Comparison of ENCODE assay signal across 17 cellular contexts in genomic region chr12:50678650-50679049, GRCh38.
DNase-seq lines count a peak whose midpoint lies in the region; ATAC-seq and TF ChIP-seq lines count a peak whose summit lies in the region.
"Had no signal": no experiment of that assay in that cellular context is flagged by ENCODE, and none has a peak within 500 bp of the region (broad histone marks: within the 10 kb centered on the region; RNA-seq: fewer than 3 reads in every experiment).

No MANE protein-coding gene starts in this region.

- H3K9me3 Mint-ChIP-seq in chondrocyte (ENCODE audit: low read depth) (no peaks in the 10 kb centered on the region), nephron (no peaks in the 10 kb centered on the region), HFFc6 (no peaks in the 10 kb centered on the region)
- H3K9me3 Mint-ChIP-seq: CD14-positive monocyte; CD4-positive, alpha-beta memory T cell had no signal

- H3K4me3 ChIP-seq in cardiac muscle cell (no peak overlapping the region), heart left ventricle (no peak overlapping the region)
- H3K4me3 ChIP-seq: BLaER1, GM12878, HAP-1 had no signal

- H3K4me1 Mint-ChIP-seq in chondrocyte (ENCODE audit: low read depth) (peaks cover 38% of the 10 kb centered on the region), nephron (peaks cover 17% of the 10 kb centered on the region), HFFc6 (ENCODE audit: low read depth) (peaks cover 43% of the 10 kb centered on the region)
- H3K4me1 Mint-ChIP-seq: CD14-positive monocyte; CD4-positive, alpha-beta memory T cell had no signal

- peaks cover 7% of the 10 kb centered on the region for H3K36me3 Mint-ChIP-seq in chondrocyte (ENCODE audit: low read depth)
- peaks cover 75% of the 10 kb centered on the region for H3K36me3 Mint-ChIP-seq in nephron (ENCODE audit: low read depth)
- H3K36me3 Mint-ChIP-seq in HFFc6 (ENCODE audit: low read depth) = peaks cover 25% of the 10 kb centered on the region

- H3K27ac Mint-ChIP-seq in chondrocyte (ENCODE audit: unreplicated experiment) (peak overlapping the region; percentile 41), nephron (peak overlapping the region; percentile 19 to 86 (median 73)), HFFc6 (no peak overlapping the region)
- H3K27ac Mint-ChIP-seq: CD14-positive monocyte; CD4-positive, alpha-beta memory T cell had no signal

- H3K27ac ChIP-seq in cardiac muscle cell (peak overlapping the region; percentile 46), heart left ventricle (no peak overlapping the region)
- H3K27ac ChIP-seq: BLaER1 had no signal

- TF ChIP-seq CTCF in cardiac muscle cell (IDR thresholded peaks at IDR 0.05; ENCODE audit: low read depth, low read length) = no peak
- no peak for TF ChIP-seq CTCF in heart left ventricle (IDR thresholded peaks at IDR 0.05)
- TF ChIP-seq CTCF in chondrocyte (IDR thresholded peaks at IDR 0.05) = no peak
- TF ChIP-seq CTCF in nephron (IDR thresholded peaks at IDR 0.05; ENCODE audit: unreplicated experiment in 3 of 3) = no peak
- no peak for TF ChIP-seq CTCF in HFFc6 (IDR thresholded peaks at IDR 0.05)

- DNase-seq in cardiac muscle cell (ENCODE audit: low read depth in 1 of 2, low spot score in 1 of 2) (no peak), heart left ventricle (no peak), chondrocyte (ENCODE audit: low spot score) (no peak), HFFc6 (no peak), NCI-H69 (lab: John Stamatoyannopoulos, UW) (no peak)
- DNase-seq: 8988T; CD4-positive, alpha-beta memory T cell; DMS153; DMS79; IMR-90 had no signal

- H3K9me3 ChIP-seq in cardiac muscle cell (ENCODE audit: low read depth) (no peaks in the 10 kb centered on the region), heart left ventricle (no peaks in the 10 kb centered on the region)
- H3K9me3 ChIP-seq: BLaER1, HAP-1 had no signal

- H3K27me3 Mint-ChIP-seq in chondrocyte (ENCODE audit: low read depth) (no peaks in the 10 kb centered on the region), nephron (ENCODE audit: low read depth) (no peaks in the 10 kb centered on the region), HFFc6 (ENCODE audit: insufficient read depth) (no peaks in the 10 kb centered on the region)
- H3K27me3 Mint-ChIP-seq: CD4-positive, alpha-beta memory T cell had no signal

- ATAC-seq in heart left ventricle = no peak
- ATAC-seq in HG03025 (IDR thresholded peaks at IDR 0.05; ENCODE audit: low FRiP score, unreplicated experiment) = no peak
- ATAC-seq in HG03175 (IDR thresholded peaks at IDR 0.05; ENCODE audit: unreplicated experiment) = no peak
- ATAC-seq: GM12878 had no signal

- WGBS in heart left ventricle, 4 donors = 84 to 88% (median 85%) methylated on average over 3 of the region's 3 CpGs

- peaks cover 56% of the 10 kb centered on the region for H3K36me3 ChIP-seq in cardiac muscle cell
- peaks cover 0 to 89% (median 77%) of the 10 kb centered on the region in 9 donors for H3K36me3 ChIP-seq in heart left ventricle

- TF ChIP-seq POLR2A in heart left ventricle (IDR thresholded peaks at IDR 0.05) = no peak

- H3K4me1 ChIP-seq in cardiac muscle cell (ENCODE audit: low read depth) = no peaks in the 10 kb centered on the region
- H3K4me1 ChIP-seq in heart left ventricle = peaks cover 0 to 14% (median 0%) of the 10 kb centered on the region in 12 donors
- H3K4me1 ChIP-seq: BLaER1 had no signal

- H3K4me3 Mint-ChIP-seq in chondrocyte (ENCODE audit: unreplicated experiment) (no peak overlapping the region), nephron (no peak overlapping the region), HFFc6 (no peak overlapping the region)
- H3K4me3 Mint-ChIP-seq: CD14-positive monocyte; CD4-positive, alpha-beta memory T cell had no signal

- intact Hi-C loops in heart left ventricle (cut with DNase I) = no loop called here

- no peaks in the 10 kb centered on the region for H3K27me3 ChIP-seq in cardiac muscle cell
- H3K27me3 ChIP-seq in heart left ventricle = no peaks in the 10 kb centered on the region
- H3K27me3 ChIP-seq: BLaER1 had no signal
